In the genomic region with DNA sequence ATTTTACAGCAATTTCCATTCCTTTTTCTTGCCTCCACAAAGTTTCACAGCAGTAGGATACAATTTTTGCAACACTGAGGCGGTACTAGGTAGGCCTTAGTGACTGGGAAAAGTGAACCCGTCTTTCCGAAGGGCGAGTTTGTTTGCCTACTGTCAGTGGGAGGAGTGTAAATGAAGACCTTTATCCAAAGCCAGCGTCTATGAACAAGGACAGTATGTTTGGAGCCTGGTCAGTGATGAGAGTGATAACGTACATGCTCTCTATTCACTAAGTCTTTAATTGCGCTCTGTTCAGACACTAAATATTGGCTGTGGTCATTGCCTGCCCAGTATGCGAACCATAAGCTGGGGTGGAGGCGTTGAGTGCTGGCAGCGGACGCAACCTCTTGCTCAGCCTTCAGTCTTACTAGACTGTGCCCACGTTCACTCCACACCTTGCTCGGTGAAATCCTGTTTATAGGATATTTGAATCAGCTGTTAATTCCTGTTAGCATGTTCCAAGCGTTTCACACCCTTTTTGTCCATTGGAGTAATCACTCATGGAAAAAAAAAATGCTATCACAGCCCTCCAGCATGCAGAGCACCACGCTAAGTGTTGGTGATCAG, we compare ENCODE assay signal across 29 cellular contexts.
"Had no signal": no experiment of that assay in that cellular context is flagged by ENCODE, and none has a peak within 500 bp of the region (broad histone marks: within the 10 kb centered on the region; RNA-seq: fewer than 3 reads in every experiment).

No MANE protein-coding gene starts in this region.

- DNase-seq: colonic mucosa; cortex of kidney; effector CD8-positive, alpha-beta T cell; effector memory CD8-positive, alpha-beta T cell; endodermal cell; erythroblast; esophagus squamous epithelium; foreskin fibroblast; foreskin melanocyte; gastrocnemius medialis; glutamatergic neuron; head of caudate nucleus; heart right ventricle; hippocampal formation; left cardiac atrium; left lung; left ventricle myocardium superior; mammary epithelial cell; mesendoderm; midbrain; naive B cell had no signal

- H3K36me3 ChIP-seq: colonic mucosa had no signal

- H3K27me3 ChIP-seq: colonic mucosa, esophagus squamous epithelium, gastrocnemius medialis, heart right ventricle, left lung had no signal

- H3K4me3 ChIP-seq: colonic mucosa, esophagus squamous epithelium, gastrocnemius medialis, heart right ventricle, left lung, lung had no signal

- ATAC-seq: effector memory CD8-positive, alpha-beta T cell; esophagus mucosa; gastrocnemius medialis; heart right ventricle; left cardiac atrium; left lung; left ventricle myocardium superior had no signal

- H3K4me3 Mint-ChIP-seq: dendritic cell treated with granulocyte-macrophage colony-stimulating factor and Interleukin-4, amounts not matched to agents 40 ng/mL and 50 ng/mL, for 4 days; effector memory CD8-positive, alpha-beta T cell; endodermal cell; memory B cell; naive B cell had no signal

- FAIRE-seq: endometrium, islet of Langerhans, keratinocyte had no signal

- H3K9me3 ChIP-seq: colonic mucosa, esophagus squamous epithelium, gastrocnemius medialis, heart right ventricle, left lung had no signal

- H3K9me3 Mint-ChIP-seq: dendritic cell treated with granulocyte-macrophage colony-stimulating factor and Interleukin-4, amounts not matched to agents 40 ng/mL and 50 ng/mL, for 4 days; effector memory CD8-positive, alpha-beta T cell; endodermal cell; memory B cell; naive B cell had no signal

- H3K4me1 Mint-ChIP-seq: memory B cell had no signal

- H3K4me1 ChIP-seq: colonic mucosa, gastrocnemius medialis, left lung had no signal

- H3K27me3 Mint-ChIP-seq: dendritic cell treated with granulocyte-macrophage colony-stimulating factor and Interleukin-4, amounts not matched to agents 40 ng/mL and 50 ng/mL, for 4 days; effector memory CD8-positive, alpha-beta T cell; memory B cell; naive B cell had no signal

- H3K27ac ChIP-seq: colonic mucosa, epithelial cell of prostate, esophagus squamous epithelium, gastrocnemius medialis, heart right ventricle, left lung had no signal

- H3K27ac Mint-ChIP-seq: dendritic cell treated with granulocyte-macrophage colony-stimulating factor and Interleukin-4, amounts not matched to agents 40 ng/mL and 50 ng/mL, for 4 days; endodermal cell; memory B cell had no signal
